ENCODE assay signal across 16 cellular contexts in the genomic region with DNA sequence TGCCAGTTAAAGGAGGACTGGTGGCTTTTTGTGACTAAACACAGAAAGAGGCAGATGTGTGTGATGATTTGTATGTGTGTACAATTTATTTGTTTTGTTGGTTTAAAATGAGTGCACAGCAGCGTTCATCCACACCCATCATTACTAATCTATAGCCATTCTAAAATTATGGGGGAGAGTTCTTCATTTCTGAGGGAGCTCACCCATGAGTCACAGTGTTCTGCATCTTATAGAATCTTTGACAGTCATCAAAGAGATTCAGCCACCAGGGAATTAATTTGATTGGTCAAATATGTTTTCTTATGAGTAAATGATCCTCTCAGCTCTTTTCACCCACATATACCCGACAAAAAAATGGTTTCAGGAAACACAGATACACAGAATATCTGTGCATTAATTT.
"Had no signal": no experiment of that assay in that cellular context is flagged by ENCODE, and none has a peak within 500 bp of the region (broad histone marks: within the 10 kb centered on the region; RNA-seq: fewer than 3 reads in every experiment).

No MANE protein-coding gene starts in this region.

- H3K36me3 ChIP-seq: neural progenitor cell, transverse colon, vagina had no signal

- H3K9ac ChIP-seq: neural progenitor cell, parathyroid adenoma had no signal

- H3K4me2 ChIP-seq: hepatocyte, neural progenitor cell had no signal

- H3K27ac ChIP-seq: neural progenitor cell, parathyroid adenoma, transverse colon, vagina had no signal

- H2AFZ ChIP-seq: hepatocyte, neural progenitor cell, parathyroid adenoma had no signal

- H3K79me2 ChIP-seq: hepatocyte, parathyroid adenoma had no signal

- DNase-seq: activated CD4-positive, alpha-beta T cell treated with anti-CD3 and anti-CD28 coated beads, Interleukin-2, amount 50 U/mL, for 1 hour; activated naive CD4-positive, alpha-beta T cell treated with Interleukin-2 at 50 U/mL for 16 hours; activated T-cell treated with anti-CD3 and anti-CD28 coated beads for 4 hours; anterior cingulate cortex; islet precursor cell; midbrain; stimulated activated CD4-positive, alpha-beta T cell treated with anti-CD3 and anti-CD28 coated beads, Interleukin-4, amount 100 ng/mL, for 24 hours; stimulated activated naive CD4-positive, alpha-beta T cell treated with Interleukin-2 at 50 U/mL for 16 hours; T-helper 9 cell; transverse colon had no signal

- H3K4me1 ChIP-seq: parathyroid adenoma, vagina had no signal

- H3K4me3 ChIP-seq: hepatocyte, lung, neural progenitor cell, transverse colon, vagina had no signal

- H3K27me3 ChIP-seq: hepatocyte, neural progenitor cell, transverse colon, vagina had no signal

- ATAC-seq: activated CD4-positive, CD25-positive, alpha-beta regulatory T cell treated with anti-CD3 and anti-CD28 coated beads, Interleukin-2, amount 50 U/mL, for 24 hours had no signal

- H3K9me3 ChIP-seq: transverse colon, vagina had no signal
